ENCODE assay signal across 23 cellular contexts in genomic region chr17:78038748-78039288, GRCh38.
A peak's percentile ranks its signal among the peaks of the same experiment; 100 is the strongest.
DNase-seq lines count a peak whose midpoint lies in the region; ATAC-seq, FAIRE-seq and TF ChIP-seq lines count a peak whose summit lies in the region.
"Had no signal": no experiment of that assay in that cellular context is flagged by ENCODE, and none has a peak within 500 bp of the region (broad histone marks: within the 10 kb centered on the region; RNA-seq: fewer than 3 reads in every experiment).

No MANE protein-coding gene starts in this region.

- no peaks in the 10 kb centered on the region for H4K20me1 ChIP-seq in keratinocyte (ENCODE audit: control insufficient read depth, extremely low read depth, insufficient read depth, low read length)

- H3K4me2 ChIP-seq in keratinocyte (ENCODE audit: control insufficient read depth, extremely low read depth, insufficient read depth, low read depth, low read length), result peak overlapping the region; percentile 2
- H3K4me2 ChIP-seq: hepatocyte, PC-9, smooth muscle cell had no signal

- no peaks in the 10 kb centered on the region for H3K9me1 ChIP-seq in keratinocyte (ENCODE audit: control insufficient read depth, extremely low read depth, insufficient read depth, low read length)

- peak; percentile 24 for DNase-seq in DMS79 treated with DMSO at 0.1 percent for 48 hours (lab: John Stamatoyannopoulos, UW)
- DNase-seq in NCI-H1105 treated with DMSO at 0.1 percent for 48 hours (lab: John Stamatoyannopoulos, UW), result peak; percentile 69
- peak; percentile 95 to 100 for DNase-seq in SJCRH30
- DNase-seq in keratinocyte (ENCODE audit: low read depth, low spot score), result no peak
- no peak for DNase-seq in coronary artery (ENCODE audit: low spot score)
- DNase-seq in EL, result no peak
- DNase-seq: activated CD4-positive, CD25-positive, alpha-beta regulatory T cell treated with anti-CD3 and anti-CD28 coated beads, Interleukin-2, amount 50 U/mL, for 72 hours; AML-193; COR-L47; mesendoderm; NCI-H1092; NCI-H446 treated with DMSO at 0.1 percent for 48 hours; PC-9; stimulated activated CD4-positive, alpha-beta T cell treated with anti-CD3 and anti-CD28 coated beads, Interleukin-4, amount 100 ng/mL, for 4 hours; T-helper 9 cell had no signal

- H3K27ac ChIP-seq in SJCRH30 (peak overlapping the region; percentile 95), keratinocyte (ENCODE audit: control insufficient read depth, insufficient read depth, low read length) (no peak overlapping the region), coronary artery (no peak overlapping the region)
- H3K27ac ChIP-seq: cardiac muscle cell, hepatocyte, PC-9, suprapubic skin had no signal

- no peak overlapping the region for H3K4me3 ChIP-seq in SJCRH30
- no peak overlapping the region for H3K4me3 ChIP-seq in keratinocyte (ENCODE audit: control insufficient read depth in 2 of 3, extremely low read depth in 1 of 3, insufficient read depth in 2 of 3, low read depth in 1 of 3, low read length in 3 of 3)
- H3K4me3 ChIP-seq in coronary artery, result no peak overlapping the region
- H3K4me3 ChIP-seq: cardiac muscle cell, GM12878, hepatocyte, PC-9, smooth muscle cell, suprapubic skin had no signal

- H3K27me3 ChIP-seq in SJCRH30 (no peaks in the 10 kb centered on the region), keratinocyte (ENCODE audit: control insufficient read depth, extremely low read depth, insufficient read depth, low read length) (no peaks in the 10 kb centered on the region)
- H3K27me3 ChIP-seq: cardiac muscle cell, hepatocyte, suprapubic skin had no signal

- H2AFZ ChIP-seq in keratinocyte (ENCODE audit: control insufficient read depth, low read length), result no peak overlapping the region
- H2AFZ ChIP-seq: hepatocyte, PC-9 had no signal

- FAIRE-seq in keratinocyte (lab: Jason Lieb, UNC), result no peak
- FAIRE-seq: GM12878 had no signal

- TF ChIP-seq CTCF in keratinocyte (optimal IDR thresholded peaks at IDR 0.05 in 1 of 3, IDR thresholded peaks at IDR 0.05 in 1 of 3, conservative IDR thresholded peaks at IDR 0.05 in 1 of 3; ENCODE audit: extremely low read depth in 1 of 3, insufficient read depth in 2 of 3, low read length in 3 of 3) (no peak), coronary artery (IDR thresholded peaks at IDR 0.05) (no peak)

- no peak overlapping the region for H3K9ac ChIP-seq in keratinocyte (ENCODE audit: control insufficient read depth, extremely low read depth, insufficient read depth, low read length)

- ATAC-seq in HG03175 (IDR thresholded peaks at IDR 0.05; ENCODE audit: unreplicated experiment), result no peak
- no peak for ATAC-seq in HG03354 (IDR thresholded peaks at IDR 0.05; ENCODE audit: poor library complexity, severe bottlenecking, unreplicated experiment)
- ATAC-seq: GM12878; natural killer cell treated with Interleukin-12 subunit alpha and Interleukin-12 subunit beta and Interleukin-15 and Interleukin-18, amount 100 ng/mL, for 72 hours had no signal

- dilution Hi-C loops in keratinocyte (cut with MboI; ENCODE audit: extremely low pct_ligation_motif_present, low sequenced_read_pairs), result no loop called here

- H3K4me1 ChIP-seq in SJCRH30 (peaks cover 33% of the 10 kb centered on the region), keratinocyte (ENCODE audit: control insufficient read depth, extremely low read depth, insufficient read depth, low read length) (peaks cover 28% of the 10 kb centered on the region)

- 0 out of 2 replicates have a peak, but pooled peaks cover 2% of the 10 kb centered on the region for H3K36me3 ChIP-seq in SJCRH30
- no peaks in the 10 kb centered on the region for H3K36me3 ChIP-seq in keratinocyte (ENCODE audit: control insufficient read depth in 2 of 2, extremely low read depth in 1 of 2, insufficient read depth in 2 of 2, low read length in 2 of 2)

- H3K9me3 ChIP-seq in SJCRH30 (replicated peaks), result no peaks in the 10 kb centered on the region
- H3K9me3 ChIP-seq in keratinocyte (ENCODE audit: control insufficient read depth, low read depth, low read length), result no peaks in the 10 kb centered on the region
- H3K9me3 ChIP-seq: suprapubic skin had no signal

- H3K79me2 ChIP-seq in keratinocyte (ENCODE audit: control insufficient read depth, insufficient read depth, low read length), result no peaks in the 10 kb centered on the region
- H3K79me2 ChIP-seq: hepatocyte had no signal

Comparison
In these comparisons a context has a peak if more than half of its experiments do, and no peak if none do; other contexts are left out.
1. DNase-seq: peak in DMS79 treated with DMSO at 0.1 percent for 48 hours (single experiment), NCI-H1105 treated with DMSO at 0.1 percent for 48 hours (single experiment) and SJCRH30 (2 of 2); none in keratinocyte (single experiment), coronary artery (single experiment) and EL (single experiment).